Comparison of ENCODE assay signal across 8 cellular contexts in genomic region chr11:67804435-67805255, GRCh38.
A peak's percentile ranks its signal among the peaks of the same experiment; 100 is the strongest.
DNase-seq lines count a peak whose midpoint lies in the region; ATAC-seq and TF ChIP-seq lines count a peak whose summit lies in the region.
"Not testable (repeated sequence)": the region's sequence is repeated elsewhere in the genome, so short reads cannot be mapped to it uniquely, and the experiment has no call there.

No MANE protein-coding gene starts in this region.

- H3K4me3 Mint-ChIP-seq in WTC11, result peak overlapping the region; percentile 82
- H3K4me3 Mint-ChIP-seq in central memory CD8-positive, alpha-beta T cell, result peak overlapping the region; percentile 87

- CTCF ChIA-PET in WTC11 (lab: Charles Lee), result not testable (repeated sequence)

- not testable (repeated sequence) for H3K9me3 Mint-ChIP-seq in WTC11; central memory CD8-positive, alpha-beta T cell

- not testable (repeated sequence) for TF ChIP-seq CTCF in WTC11 (IDR thresholded peaks at IDR 0.05); testis (IDR thresholded peaks at IDR 0.05)

- POLR2A ChIA-PET in WTC11 (lab: Charles Lee), result not testable (repeated sequence)

- H3K27me3 Mint-ChIP-seq in WTC11 (ENCODE audit: low read depth); central memory CD8-positive, alpha-beta T cell: not testable (repeated sequence)

- not testable (repeated sequence) for H3K4me1 ChIP-seq in right cardiac atrium (ENCODE audit: control insufficient read depth, insufficient read depth, low read length); neuron (ENCODE audit: insufficient read depth, low read length); testis

- intact Hi-C loops in right cardiac atrium (cut with DNase I); testis (cut with DNase I; ENCODE audit: low total_unique reads): not testable (repeated sequence)

- DNase-seq in EH (ENCODE audit: low read depth) (peak; percentile 79), NCI-H1105 treated with DMSO at 0.1 percent for 48 hours (lab: John Stamatoyannopoulos, UW) (peak; percentile 17), right cardiac atrium (peak in 1 of 3 donors; percentile 22)
- not testable (repeated sequence) for DNase-seq in WTC11 (ENCODE audit: low spot score); central memory CD8-positive, alpha-beta T cell (ENCODE audit: low spot score in 2 of 2); testis

- H3K4me3 ChIP-seq in right cardiac atrium (ENCODE audit: low read length) (peak overlapping the region; percentile 54), neuron (ENCODE audit: low read length) (peak overlapping the region; percentile 93), testis (peak overlapping the region; percentile 59 to 60)

- not testable (repeated sequence) for H3K9me3 ChIP-seq in right cardiac atrium (ENCODE audit: control insufficient read depth, low read length); neuron (ENCODE audit: low read length); testis

- not testable (repeated sequence) for TF ChIP-seq POLR2A in testis (IDR thresholded peaks at IDR 0.05)

- ATAC-seq in HG02840 (IDR thresholded peaks at IDR 0.05; ENCODE audit: low FRiP score, unreplicated experiment) (peak; percentile 19), right cardiac atrium (peak; percentile 7 to 8)
- not testable (repeated sequence) for ATAC-seq in WTC11; central memory CD8-positive, alpha-beta T cell (replicated peaks; ENCODE audit: extremely low read depth, poor library complexity, severe bottlenecking)

- not testable (repeated sequence) for H3K36me3 Mint-ChIP-seq in WTC11; central memory CD8-positive, alpha-beta T cell (ENCODE audit: insufficient read depth)

- H3K36me3 ChIP-seq in neuron (ENCODE audit: insufficient read depth, low read length); testis (ENCODE audit: low read depth, missing control alignments): not testable (repeated sequence)

- peaks cover 33% of the 10 kb centered on the region for H3K4me1 Mint-ChIP-seq in WTC11
- not testable (repeated sequence) for H3K4me1 Mint-ChIP-seq in central memory CD8-positive, alpha-beta T cell

- 3% methylated on average over 47 of the region's 47 CpGs for WGBS in right cardiac atrium
- 5 to 8% methylated on average over 20 to 32 of the region's 47 CpGs for WGBS in testis, 2 donors

- H2AFZ ChIP-seq in neuron (ENCODE audit: low read depth, low read length), result peak overlapping the region; percentile 92

- not testable (repeated sequence) for H3K27ac ChIP-seq in right cardiac atrium (ENCODE audit: low read length); testis

- not testable (repeated sequence) for H3K27ac Mint-ChIP-seq in WTC11
- peak overlapping the region; percentile 88 for H3K27ac Mint-ChIP-seq in central memory CD8-positive, alpha-beta T cell (ENCODE audit: low read depth)

- not testable (repeated sequence) for H3K27me3 ChIP-seq in right cardiac atrium (ENCODE audit: control insufficient read depth, insufficient read depth); neuron (ENCODE audit: insufficient read depth, low read length); testis

TF ChIP-seq in WTC11, 78 proteins besides CTCF, POLR2A, EP300 and RAD21:
- TF ChIP-seq, protein P1, sequence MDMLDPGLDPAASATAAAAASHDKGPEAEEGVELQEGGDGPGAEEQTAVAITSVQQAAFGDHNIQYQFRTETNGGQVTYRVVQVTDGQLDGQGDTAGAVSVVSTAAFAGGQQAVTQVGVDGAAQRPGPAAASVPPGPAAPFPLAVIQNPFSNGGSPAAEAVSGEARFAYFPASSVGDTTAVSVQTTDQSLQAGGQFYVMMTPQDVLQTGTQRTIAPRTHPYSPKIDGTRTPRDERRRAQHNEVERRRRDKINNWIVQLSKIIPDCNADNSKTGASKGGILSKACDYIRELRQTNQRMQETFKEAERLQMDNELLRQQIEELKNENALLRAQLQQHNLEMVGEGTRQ (CRISPR knock-in tag; IDR thresholded peaks at IDR 0.05), result 0 out of 2 replicates have a peak, but pooled peaks have one; percentile 23
